Comparison of ENCODE assay signal across 1 cellular context in genomic region chr22:33539902-33540751, GRCh38.
TF ChIP-seq lines count a peak whose summit lies in the region.

No MANE protein-coding gene starts in this region.

TF ChIP-seq in HepG2, 621 proteins besides CTCF, POLR2A, EP300 and RAD21 (continued from another document):
- TF ChIP-seq ZNF207 (IDR thresholded peaks at IDR 0.05; ENCODE audit: borderline replicate concordance): no peak
- TF ChIP-seq, protein P1, sequence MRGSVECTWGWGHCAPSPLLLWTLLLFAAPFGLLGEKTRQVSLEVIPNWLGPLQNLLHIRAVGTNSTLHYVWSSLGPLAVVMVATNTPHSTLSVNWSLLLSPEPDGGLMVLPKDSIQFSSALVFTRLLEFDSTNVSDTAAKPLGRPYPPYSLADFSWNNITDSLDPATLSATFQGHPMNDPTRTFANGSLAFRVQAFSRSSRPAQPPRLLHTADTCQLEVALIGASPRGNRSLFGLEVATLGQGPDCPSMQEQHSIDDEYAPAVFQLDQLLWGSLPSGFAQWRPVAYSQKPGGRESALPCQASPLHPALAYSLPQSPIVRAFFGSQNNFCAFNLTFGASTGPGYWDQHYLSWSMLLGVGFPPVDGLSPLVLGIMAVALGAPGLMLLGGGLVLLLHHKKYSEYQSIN (CRISPR knock-in tag; IDR thresholded peaks at IDR 0.05; ENCODE audit: borderline replicate concordance): no peak
- TF ChIP-seq CCDC6 (CRISPR knock-in tag; IDR thresholded peaks at IDR 0.05): peak; percentile 48; the same call in 1 of the 2 replicates
- no peak for TF ChIP-seq XBP1 (CRISPR knock-in tag; IDR thresholded peaks at IDR 0.05)
- peak; percentile 56; the same call in 1 of the 2 replicates for TF ChIP-seq ZNF337 (CRISPR knock-in tag; IDR thresholded peaks at IDR 0.05; ENCODE audit: borderline replicate concordance, low read depth)
- TF ChIP-seq ZNF232 (CRISPR knock-in tag; IDR thresholded peaks at IDR 0.05; ENCODE audit: borderline replicate concordance): peak; percentile 76; the same call in 1 of the 2 replicates
- TF ChIP-seq, protein P2, sequence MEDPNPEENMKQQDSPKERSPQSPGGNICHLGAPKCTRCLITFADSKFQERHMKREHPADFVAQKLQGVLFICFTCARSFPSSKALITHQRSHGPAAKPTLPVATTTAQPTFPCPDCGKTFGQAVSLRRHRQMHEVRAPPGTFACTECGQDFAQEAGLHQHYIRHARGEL (CRISPR knock-in tag; IDR thresholded peaks at IDR 0.05): no peak
- peak; percentile 60; the same call in 1 of the 2 replicates for TF ChIP-seq MEIS1 (CRISPR knock-in tag; IDR thresholded peaks at IDR 0.05; ENCODE audit: borderline replicate concordance)
- no peak for TF ChIP-seq ZNF496 (CRISPR knock-in tag; IDR thresholded peaks at IDR 0.05; ENCODE audit: insufficient replicate concordance)
- peak; percentile 83 for TF ChIP-seq DRAP1 (CRISPR knock-in tag; IDR thresholded peaks at IDR 0.05)
- peak; percentile 98 for TF ChIP-seq FOXO1 (CRISPR knock-in tag; IDR thresholded peaks at IDR 0.05)
- peak; percentile 94 for TF ChIP-seq HMG20B (CRISPR knock-in tag; conservative IDR thresholded peaks at IDR 0.05)
- TF ChIP-seq, protein P3, sequence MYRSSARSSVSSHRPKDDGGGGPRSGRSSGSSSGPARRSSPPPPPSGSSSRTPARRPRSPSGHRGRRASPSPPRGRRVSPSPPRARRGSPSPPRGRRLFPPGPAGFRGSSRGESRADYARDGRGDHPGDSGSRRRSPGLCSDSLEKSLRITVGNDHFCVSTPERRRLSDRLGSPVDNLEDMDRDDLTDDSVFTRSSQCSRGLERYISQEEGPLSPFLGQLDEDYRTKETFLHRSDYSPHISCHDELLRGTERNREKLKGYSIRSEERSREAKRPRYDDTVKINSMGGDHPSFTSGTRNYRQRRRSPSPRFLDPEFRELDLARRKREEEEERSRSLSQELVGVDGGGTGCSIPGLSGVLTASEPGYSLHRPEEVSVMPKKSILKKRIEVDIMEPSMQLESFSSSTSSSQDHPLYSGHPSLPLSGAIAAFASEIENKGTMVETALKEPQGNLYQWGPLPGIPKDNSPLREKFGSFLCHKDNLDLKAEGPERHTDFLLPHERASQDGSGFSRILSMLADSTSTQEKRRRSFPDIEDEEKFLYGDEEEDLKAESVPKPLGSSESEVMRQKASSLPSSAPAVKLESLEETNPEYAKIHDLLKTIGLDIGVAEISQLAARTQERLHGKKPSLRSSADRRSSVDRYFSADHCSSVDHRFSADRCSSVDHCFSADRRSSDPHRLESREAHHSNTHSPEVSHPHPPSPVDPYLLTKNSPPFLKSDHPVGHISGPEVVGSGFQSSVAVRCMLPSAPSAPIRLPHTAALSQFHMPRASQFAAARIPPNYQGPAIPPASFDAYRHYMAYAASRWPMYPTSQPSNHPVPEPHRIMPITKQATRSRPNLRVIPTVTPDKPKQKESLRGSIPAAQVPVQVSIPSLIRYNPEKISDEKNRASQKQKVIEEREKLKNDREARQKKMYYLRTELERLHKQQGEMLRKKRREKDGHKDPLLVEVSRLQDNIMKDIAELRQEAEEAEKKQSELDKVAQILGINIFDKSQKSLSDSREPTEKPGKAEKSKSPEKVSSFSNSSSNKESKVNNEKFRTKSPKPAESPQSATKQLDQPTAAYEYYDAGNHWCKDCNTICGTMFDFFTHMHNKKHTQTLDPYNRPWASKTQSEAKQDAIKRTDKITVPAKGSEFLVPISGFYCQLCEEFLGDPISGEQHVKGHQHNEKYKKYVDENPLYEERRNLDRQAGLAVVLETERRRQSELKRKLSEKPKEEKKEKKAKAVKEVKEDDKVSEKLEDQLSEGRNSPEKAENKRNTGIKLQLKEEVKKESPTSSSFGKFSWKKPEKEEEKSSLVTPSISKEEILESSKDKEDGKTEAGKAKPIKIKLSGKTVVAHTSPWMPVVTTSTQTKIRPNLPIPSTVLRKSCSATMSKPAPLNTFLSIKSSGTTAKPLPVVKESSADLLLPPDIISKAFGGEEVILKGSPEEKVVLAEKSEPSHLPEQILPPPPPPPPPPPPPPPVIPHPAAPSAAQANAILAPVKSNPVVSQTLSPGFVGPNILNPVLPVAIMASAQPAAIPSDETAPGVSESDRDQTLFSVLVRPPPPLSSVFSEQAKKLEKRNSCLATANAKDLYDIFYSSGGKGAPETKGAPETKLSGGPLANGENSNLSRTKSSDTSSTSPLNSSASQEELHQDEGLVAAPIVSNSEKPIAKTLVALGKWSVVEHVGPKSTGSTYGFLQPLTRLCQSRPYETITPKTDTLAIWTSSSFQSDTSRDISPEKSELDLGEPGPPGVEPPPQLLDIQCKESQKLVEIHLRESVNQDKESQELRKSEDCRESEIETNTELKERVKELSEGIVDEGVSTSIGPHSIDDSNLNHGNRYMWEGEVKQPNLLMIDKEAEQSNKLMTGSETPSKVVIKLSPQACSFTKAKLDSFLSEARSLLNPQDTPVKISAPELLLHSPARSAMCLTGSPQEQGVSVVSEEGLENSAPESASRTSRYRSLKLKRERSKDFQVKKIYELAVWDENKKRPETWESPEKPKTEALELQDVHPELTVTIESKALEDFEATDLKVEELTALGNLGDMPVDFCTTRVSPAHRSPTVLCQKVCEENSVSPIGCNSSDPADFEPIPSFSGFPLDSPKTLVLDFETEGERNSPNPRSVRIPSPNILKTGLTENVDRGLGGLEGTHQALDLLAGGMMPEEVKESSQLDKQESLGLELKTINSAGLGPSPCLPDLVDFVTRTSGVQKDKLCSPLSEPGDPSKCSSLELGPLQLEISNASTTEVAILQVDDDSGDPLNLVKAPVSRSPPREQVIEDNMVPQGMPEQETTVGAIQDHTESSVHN (CRISPR knock-in tag; IDR thresholded peaks at IDR 0.05): no peak
- peak; percentile 62 for TF ChIP-seq ZBTB38 (CRISPR knock-in tag; IDR thresholded peaks at IDR 0.05)
- peak; percentile 3; the same call in 1 of the 2 replicates for TF ChIP-seq NFE2L2 (IDR thresholded peaks at IDR 0.05; ENCODE audit: low read length)
- peak; percentile 79; the same call in 1 of the 2 replicates for TF ChIP-seq MTA1 (CRISPR knock-in tag; IDR thresholded peaks at IDR 0.05; ENCODE audit: borderline replicate concordance)
- TF ChIP-seq NRL (CRISPR knock-in tag; IDR thresholded peaks at IDR 0.05; ENCODE audit: borderline replicate concordance): no peak; the same call in 1 of the 2 replicates
- TF ChIP-seq DR1 (CRISPR knock-in tag; IDR thresholded peaks at IDR 0.05): 0 out of 2 replicates have a peak, but pooled peaks have one; percentile 30
- TF ChIP-seq, protein P4, sequence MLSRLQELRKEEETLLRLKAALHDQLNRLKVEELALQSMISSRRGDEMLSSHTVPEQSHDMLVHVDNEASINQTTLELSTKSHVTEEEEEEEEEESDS (CRISPR knock-in tag; IDR thresholded peaks at IDR 0.05; ENCODE audit: borderline replicate concordance): no peak
- peak; percentile 71 for TF ChIP-seq SKIL (CRISPR knock-in tag; IDR thresholded peaks at IDR 0.05; ENCODE audit: borderline replicate concordance)
- TF ChIP-seq JUND (CRISPR knock-in tag; IDR thresholded peaks at IDR 0.05): 0 out of 2 replicates have a peak, but pooled peaks have one; percentile 41
- TF ChIP-seq REPIN1 (CRISPR knock-in tag; IDR thresholded peaks at IDR 0.05; ENCODE audit: borderline replicate concordance, low read depth): peak; percentile 28; the same call in 1 of the 2 replicates
- TF ChIP-seq PAX8 (CRISPR knock-in tag; IDR thresholded peaks at IDR 0.05; ENCODE audit: borderline replicate concordance): no peak
- TF ChIP-seq ZNF124 (CRISPR knock-in tag; IDR thresholded peaks at IDR 0.05): no peak; the same call in 1 of the 2 replicates
- TF ChIP-seq HHEX (CRISPR knock-in tag; IDR thresholded peaks at IDR 0.05): peak; percentile 85
- TF ChIP-seq, protein P5, sequence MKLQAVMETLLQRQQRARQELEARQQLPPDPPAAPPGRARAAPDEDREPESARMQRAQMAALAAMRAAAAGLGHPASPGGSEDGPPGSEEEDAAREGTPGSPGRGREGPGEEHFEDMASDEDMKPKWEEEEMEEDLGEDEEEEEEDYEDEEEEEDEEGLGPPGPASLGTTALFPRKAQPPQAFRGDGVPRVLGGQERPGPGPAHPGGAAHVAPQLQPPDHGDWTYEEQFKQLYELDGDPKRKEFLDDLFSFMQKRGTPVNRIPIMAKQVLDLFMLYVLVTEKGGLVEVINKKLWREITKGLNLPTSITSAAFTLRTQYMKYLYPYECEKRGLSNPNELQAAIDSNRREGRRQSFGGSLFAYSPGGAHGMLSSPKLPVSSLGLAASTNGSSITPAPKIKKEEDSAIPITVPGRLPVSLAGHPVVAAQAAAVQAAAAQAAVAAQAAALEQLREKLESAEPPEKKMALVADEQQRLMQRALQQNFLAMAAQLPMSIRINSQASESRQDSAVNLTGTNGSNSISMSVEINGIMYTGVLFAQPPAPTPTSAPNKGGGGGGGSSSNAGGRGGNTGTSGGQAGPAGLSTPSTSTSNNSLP (IDR thresholded peaks at IDR 0.05; ENCODE audit: low read depth, low read length): peak; percentile 97
- no peak for TF ChIP-seq ZNF24 (IDR thresholded peaks at IDR 0.05)
